Comparison of ENCODE assay signal across 22 cellular contexts in genomic region chr2:129193961-129194360, GRCh38.
DNase-seq lines count a peak whose midpoint lies in the region; ATAC-seq and TF ChIP-seq lines count a peak whose summit lies in the region.
"Had no signal": no experiment of that assay in that cellular context is flagged by ENCODE, and none has a peak within 500 bp of the region (broad histone marks: within the 10 kb centered on the region; RNA-seq: fewer than 3 reads in every experiment).

No MANE protein-coding gene starts in this region.

- H2AFZ ChIP-seq in Loucy (ENCODE audit: low read length) = peak overlapping the region; percentile 53; the same call in 1 of the 2 replicates

- TF ChIP-seq EP300 in stomach (IDR thresholded peaks at IDR 0.05) = no peak

- no peak overlapping the region for H3K4me3 ChIP-seq in heart left ventricle
- no peak overlapping the region for H3K4me3 ChIP-seq in Loucy (ENCODE audit: low read length, poor library complexity, severe bottlenecking)
- H3K4me3 ChIP-seq in endodermal cell (ENCODE audit: low read length) = no peak overlapping the region
- no peak overlapping the region for H3K4me3 ChIP-seq in stomach
- H3K4me3 ChIP-seq: ascending aorta, lower lobe of right lung, ovary, thyroid gland had no signal

- peak; percentile 23 for DNase-seq in Right ventricle myocardium inferior (ENCODE audit: missing footprints)
- DNase-seq in heart left ventricle = no peak
- DNase-seq in endodermal cell = peak; percentile 78
- no peak for DNase-seq in stomach
- no peak for DNase-seq in HuH-7.5 (ENCODE audit: low spot score)
- DNase-seq in NCI-H2029 treated with DMSO at 0.1 percent for 48 hours (lab: John Stamatoyannopoulos, UW) = no peak
- DNase-seq: activated naive CD4-positive, alpha-beta T cell treated with anti-CD3 and anti-CD28 coated beads for 36 hours; activated T-cell treated with anti-CD3 and anti-CD28 coated beads, Interleukin-2, amount 50 U/mL, for 4 hours; CD4-positive, alpha-beta T cell; effector memory CD8-positive, alpha-beta T cell; head of caudate nucleus; lower lobe of right lung; NCI-H146; NCI-H345; NK-92 treated with Interleukin-12 subunit alpha and Interleukin-12 subunit beta, amount 100 ng/mL, for 24 hours; ovary; thyroid gland had no signal

- H3K27me3 ChIP-seq in heart left ventricle (peaks cover 0 to 3% (median 0%) of the 10 kb centered on the region in 9 donors), Loucy (ENCODE audit: insufficient read depth, low read length, poor library complexity, severe bottlenecking) (no peaks in the 10 kb centered on the region), endodermal cell (ENCODE audit: control insufficient read depth, insufficient read depth, low read length, poor library complexity, severe bottlenecking) (no peaks in the 10 kb centered on the region), stomach (no peaks in the 10 kb centered on the region)
- H3K27me3 ChIP-seq: ascending aorta, ovary, thyroid gland had no signal

- H3K4me1 Mint-ChIP-seq in endodermal cell = peaks cover 39% of the 10 kb centered on the region
- H3K4me1 Mint-ChIP-seq: stimulated activated effector memory CD8-positive, alpha-beta T cell treated with anti-CD3 and anti-CD28 coated beads, Interleukin-12 subunit alpha, Interleukin-12 subunit beta, amount 100 ng/mL, for 72 hours had no signal

- TF ChIP-seq CTCF in heart left ventricle (IDR thresholded peaks at IDR 0.05) = no peak
- TF ChIP-seq CTCF in Loucy (conservative IDR thresholded peaks at IDR 0.05; ENCODE audit: low read length) = peak; percentile 44
- TF ChIP-seq CTCF in endodermal cell (conservative IDR thresholded peaks at IDR 0.05) = peak; percentile 72
- TF ChIP-seq CTCF in stomach (IDR thresholded peaks at IDR 0.05) = no peak

- H3K27ac ChIP-seq in heart left ventricle (no peak overlapping the region), endodermal cell (ENCODE audit: low read depth, low read length) (no peak overlapping the region), stomach (peak overlapping the region; percentile 35 to 82 (median 81))
- H3K27ac ChIP-seq: ascending aorta, lower lobe of right lung, ovary had no signal

- no peaks in the 10 kb centered on the region for H3K9me2 ChIP-seq in Loucy (replicated peaks; ENCODE audit: low read depth, low read length)

- H3K9me3 Mint-ChIP-seq in endodermal cell = no peaks in the 10 kb centered on the region
- H3K9me3 Mint-ChIP-seq: activated naive CD4-positive, alpha-beta T cell treated with anti-CD3 and anti-CD28 coated beads for 36 hours; activated T-cell treated with anti-CD3 and anti-CD28 coated beads, Interleukin-2, amount 50 U/mL, for 4 hours; CD4-positive, alpha-beta T cell had no signal

- H4K20me1 ChIP-seq in Loucy (ENCODE audit: insufficient read depth, low read length, poor library complexity, severe bottlenecking) = no peaks in the 10 kb centered on the region

- no peaks in the 10 kb centered on the region for H3K36me3 ChIP-seq in heart left ventricle
- H3K36me3 ChIP-seq in Loucy (ENCODE audit: insufficient read depth, low read length) = no peaks in the 10 kb centered on the region
- no peaks in the 10 kb centered on the region for H3K36me3 ChIP-seq in endodermal cell (ENCODE audit: control insufficient read depth, insufficient read depth, low read length)
- H3K36me3 ChIP-seq in stomach = no peaks in the 10 kb centered on the region
- H3K36me3 ChIP-seq: ascending aorta, lower lobe of right lung, ovary, thyroid gland had no signal

- no peaks in the 10 kb centered on the region for H3K36me3 Mint-ChIP-seq in endodermal cell (ENCODE audit: low read depth)
- H3K36me3 Mint-ChIP-seq: stimulated activated effector memory CD8-positive, alpha-beta T cell treated with anti-CD3 and anti-CD28 coated beads, Interleukin-12 subunit alpha, Interleukin-12 subunit beta, amount 100 ng/mL, for 72 hours had no signal

- no peak for TF ChIP-seq POLR2A in heart left ventricle (IDR thresholded peaks at IDR 0.05)
- TF ChIP-seq POLR2A in stomach (IDR thresholded peaks at IDR 0.05) = no peak

- H3K79me2 ChIP-seq in Loucy (ENCODE audit: insufficient read depth, low read length) = no peaks in the 10 kb centered on the region

- H3K27me3 Mint-ChIP-seq in endodermal cell (ENCODE audit: insufficient read depth) = no peaks in the 10 kb centered on the region
- H3K27me3 Mint-ChIP-seq: CD4-positive, alpha-beta T cell; effector memory CD8-positive, alpha-beta T cell had no signal

- no peak overlapping the region for H3K4me2 ChIP-seq in Loucy (ENCODE audit: low read depth, low read length, poor library complexity, severe bottlenecking)

- no peaks in the 10 kb centered on the region for H3F3A ChIP-seq in Loucy (ENCODE audit: low read depth)

- intact Hi-C loops in Right ventricle myocardium inferior (cut with DNase I) = no loop called here
- intact Hi-C loops in heart left ventricle (cut with DNase I) = no loop called here
- intact Hi-C loops in stomach (cut with DNase I; ENCODE audit: low total_unique reads) = no loop called here

- H3K9me3 ChIP-seq in heart left ventricle (no peaks in the 10 kb centered on the region), Loucy (ENCODE audit: insufficient read depth, low read depth, low read length) (no peaks in the 10 kb centered on the region), endodermal cell (ENCODE audit: control insufficient read depth, low read length) (no peaks in the 10 kb centered on the region), stomach (no peaks in the 10 kb centered on the region)
- H3K9me3 ChIP-seq: ascending aorta, lower lobe of right lung, ovary, thyroid gland had no signal

- 54 to 65% (median 64%) methylated on average over 4 of the region's 4 CpGs for WGBS in heart left ventricle, 4 donors
- WGBS in endodermal cell (ENCODE audit: insufficient coverage in 1 of 2, insufficient read length in 1 of 2), 2 experiments = 66 to 70% methylated on average over 4 of the region's 4 CpGs
- 69 to 80% (median 78%) methylated on average over 4 of the region's 4 CpGs for WGBS in stomach, 5 donors

- H3K9ac ChIP-seq in Loucy (ENCODE audit: low read depth, low read length, poor library complexity, severe bottlenecking) (no peak overlapping the region), endodermal cell (ENCODE audit: extremely low read depth, low read length, poor library complexity, severe bottlenecking) (no peak overlapping the region)

- H3K27ac Mint-ChIP-seq in endodermal cell = peak overlapping the region; percentile 49
- H3K27ac Mint-ChIP-seq: activated naive CD4-positive, alpha-beta T cell treated with anti-CD3 and anti-CD28 coated beads for 36 hours; CD4-positive, alpha-beta T cell; effector memory CD8-positive, alpha-beta T cell; stimulated activated effector memory CD8-positive, alpha-beta T cell treated with anti-CD3 and anti-CD28 coated beads, Interleukin-12 subunit alpha, Interleukin-12 subunit beta, amount 100 ng/mL, for 72 hours had no signal

- ATAC-seq in Right ventricle myocardium inferior (no peak), heart left ventricle (no peak), HG03442 (IDR thresholded peaks at IDR 0.05; ENCODE audit: unreplicated experiment) (no peak)
- ATAC-seq: activated T-cell treated with anti-CD3 and anti-CD28 coated beads, Interleukin-2, amount 50 U/mL, for 4 hours; effector memory CD8-positive, alpha-beta T cell; lower lobe of right lung; sciatic nerve; stimulated activated effector memory CD8-positive, alpha-beta T cell treated with anti-CD3 and anti-CD28 coated beads, Interleukin-12 subunit alpha, Interleukin-12 subunit beta, amount 100 ng/mL, for 72 hours had no signal

- no peak overlapping the region for H3K4me3 Mint-ChIP-seq in endodermal cell
- H3K4me3 Mint-ChIP-seq: activated naive CD4-positive, alpha-beta T cell treated with anti-CD3 and anti-CD28 coated beads for 36 hours; activated T-cell treated with anti-CD3 and anti-CD28 coated beads, Interleukin-2, amount 50 U/mL, for 4 hours; CD4-positive, alpha-beta T cell; effector memory CD8-positive, alpha-beta T cell; stimulated activated effector memory CD8-positive, alpha-beta T cell treated with anti-CD3 and anti-CD28 coated beads, Interleukin-12 subunit alpha, Interleukin-12 subunit beta, amount 100 ng/mL, for 72 hours had no signal

- H3K4me1 ChIP-seq in heart left ventricle = no peaks in the 10 kb centered on the region
- H3K4me1 ChIP-seq in Loucy (ENCODE audit: insufficient read depth, low read length, poor library complexity, severe bottlenecking) = peaks cover 14% of the 10 kb centered on the region
- peaks cover 19% of the 10 kb centered on the region for H3K4me1 ChIP-seq in endodermal cell (ENCODE audit: control insufficient read depth, insufficient read depth, low read length)
- H3K4me1 ChIP-seq in stomach = peaks cover 4 to 27% (median 18%) of the 10 kb centered on the region in 4 donors
- H3K4me1 ChIP-seq: ascending aorta, lower lobe of right lung had no signal

Comparison
In these comparisons a context has a peak if more than half of its experiments do, and no peak if none do; other contexts are left out.
1. DNase-seq: peak in Right ventricle myocardium inferior (single experiment) and endodermal cell (single experiment); none in heart left ventricle (0 of 5), stomach (single experiment), HuH-7.5 (single experiment) and NCI-H2029 treated with DMSO at 0.1 percent for 48 hours (single experiment).
2. H3K27ac ChIP-seq: peak in stomach (5 of 5); none in heart left ventricle (0 of 12) and endodermal cell (single experiment).
3. CTCF ChIP-seq: peak in Loucy (single experiment) and endodermal cell (single experiment); none in heart left ventricle (0 of 12) and stomach (0 of 7).